In the genomic region with DNA sequence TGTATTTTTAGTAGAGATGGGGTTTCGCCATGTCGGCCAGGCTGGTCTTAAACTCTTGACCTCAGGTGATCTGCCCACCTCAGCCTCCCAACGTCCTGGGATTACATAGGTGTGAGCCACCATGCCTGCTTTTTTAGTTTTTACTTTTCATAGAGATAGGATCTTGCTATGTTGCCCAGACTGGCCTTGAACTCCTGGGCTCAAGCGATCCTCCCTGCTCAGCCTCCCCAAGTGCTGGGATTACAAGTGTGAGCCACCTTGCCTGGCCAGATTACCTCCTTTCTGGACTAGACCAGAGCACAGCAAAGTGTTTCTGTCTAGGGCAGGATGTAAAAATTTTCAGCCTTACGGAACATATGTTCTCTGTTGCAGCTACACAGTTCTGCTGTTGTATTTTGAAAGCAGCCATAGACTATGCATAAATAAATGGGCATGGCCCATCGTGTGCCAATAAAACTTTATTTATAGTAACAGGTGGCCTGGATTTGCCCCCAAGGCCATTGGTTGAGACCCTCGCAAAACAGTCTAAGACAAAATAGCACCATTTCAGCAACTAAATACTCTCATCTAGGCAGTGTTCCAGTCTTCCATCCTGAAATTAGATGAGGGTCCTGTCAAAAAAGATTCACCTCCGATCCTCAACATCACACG, we compare ENCODE assay signal across 22 cellular contexts.
"Had no signal": no experiment of that assay in that cellular context is flagged by ENCODE, and none has a peak within 500 bp of the region (broad histone marks: within the 10 kb centered on the region; RNA-seq: fewer than 3 reads in every experiment).

No MANE protein-coding gene starts in this region.

- DNase-seq: erythroblast; foreskin keratinocyte; head of caudate nucleus; kidney; left cardiac atrium; left ventricle myocardium superior; mesendoderm; naive thymus-derived CD4-positive, alpha-beta T cell; nephron progenitor cell; sigmoid colon; stimulated activated CD4-positive, alpha-beta T cell treated with anti-CD3 and anti-CD28 coated beads, Interleukin-2, amount 100 ng/mL, for 24 hours; stimulated activated CD4-positive, alpha-beta T cell treated with anti-CD3 and anti-CD28 coated beads, Interleukin-4, amount 100 ng/mL, for 4 hours; stimulated activated naive CD4-positive, alpha-beta T cell treated with Interleukin-2 at 50 U/mL for 16 hours; thyroid gland had no signal

- ATAC-seq: foreskin keratinocyte; left cardiac atrium; left ventricle myocardium superior; naive thymus-derived CD4-positive, alpha-beta T cell had no signal

- H3K36me3 ChIP-seq: prostate gland, sigmoid colon, suprapubic skin, thyroid gland had no signal

- H3K4me3 Mint-ChIP-seq: dendritic cell treated with granulocyte-macrophage colony-stimulating factor and Interleukin-4, amounts not matched to agents 40 ng/mL and 50 ng/mL, for 4 days; naive thymus-derived CD4-positive, alpha-beta T cell; nephron progenitor cell; type B pancreatic cell had no signal

- H3K36me3 Mint-ChIP-seq: type B pancreatic cell had no signal

- H3K27me3 ChIP-seq: foreskin keratinocyte, hepatocyte, sigmoid colon, suprapubic skin, thyroid gland had no signal

- H3K27me3 Mint-ChIP-seq: dendritic cell treated with granulocyte-macrophage colony-stimulating factor and Interleukin-4, amounts not matched to agents 40 ng/mL and 50 ng/mL, for 4 days; naive thymus-derived CD4-positive, alpha-beta T cell; type B pancreatic cell had no signal

- H3K27ac ChIP-seq: foreskin keratinocyte, hepatocyte, parathyroid adenoma, prostate gland, sigmoid colon, skin epidermis, suprapubic skin, thyroid gland had no signal

- H3K9me3 Mint-ChIP-seq: type B pancreatic cell had no signal

- H3K27ac Mint-ChIP-seq: dendritic cell treated with granulocyte-macrophage colony-stimulating factor and Interleukin-4, amounts not matched to agents 40 ng/mL and 50 ng/mL, for 4 days; nephron progenitor cell; type B pancreatic cell had no signal

- H3K4me3 ChIP-seq: hepatocyte, lung, prostate gland, sigmoid colon, skin epidermis, suprapubic skin, thyroid gland had no signal

- H3K4me1 ChIP-seq: foreskin keratinocyte, prostate gland, sigmoid colon, suprapubic skin, thyroid gland had no signal

- H3K9me3 ChIP-seq: prostate gland, sigmoid colon, thyroid gland had no signal

- H3K4me1 Mint-ChIP-seq: naive thymus-derived CD4-positive, alpha-beta T cell had no signal
